ENCODE assay signal across 7 cellular contexts in the genomic region with DNA sequence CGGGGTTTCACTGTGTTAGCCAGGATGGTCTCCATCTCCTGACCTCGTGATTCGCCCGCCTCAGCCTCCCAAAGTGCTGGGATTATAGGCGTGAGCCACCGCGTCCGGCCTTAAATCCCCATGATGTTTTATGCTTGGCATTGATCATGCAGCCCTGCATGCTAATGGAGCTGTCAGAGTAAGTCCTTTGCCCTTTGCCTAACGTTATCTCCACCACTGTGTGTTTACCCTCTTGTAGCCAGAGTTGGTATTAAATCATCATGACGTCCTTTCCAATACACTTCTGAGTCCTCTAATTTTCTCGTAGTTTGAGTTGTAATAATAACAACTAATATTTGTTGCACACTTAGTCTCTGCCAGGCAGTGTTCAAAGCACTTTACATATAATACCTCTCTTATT.
"Had no signal": no experiment of that assay in that cellular context is flagged by ENCODE, and none has a peak within 500 bp of the region (broad histone marks: within the 10 kb centered on the region; RNA-seq: fewer than 3 reads in every experiment).

No MANE protein-coding gene starts in this region.

- FAIRE-seq: H1, H54 had no signal

- H3K4me2 ChIP-seq: GM23338 had no signal

- H3K4me3 ChIP-seq: GM23338 had no signal

- ATAC-seq: GM23338 had no signal

- H3K27ac ChIP-seq: HL-60 had no signal

- DNase-seq: H9, HCEC 1CT, KBM-7 had no signal

- H2AFZ ChIP-seq: GM23338 had no signal
